7 cellular contexts compared by ENCODE assay signal in the genomic region with DNA sequence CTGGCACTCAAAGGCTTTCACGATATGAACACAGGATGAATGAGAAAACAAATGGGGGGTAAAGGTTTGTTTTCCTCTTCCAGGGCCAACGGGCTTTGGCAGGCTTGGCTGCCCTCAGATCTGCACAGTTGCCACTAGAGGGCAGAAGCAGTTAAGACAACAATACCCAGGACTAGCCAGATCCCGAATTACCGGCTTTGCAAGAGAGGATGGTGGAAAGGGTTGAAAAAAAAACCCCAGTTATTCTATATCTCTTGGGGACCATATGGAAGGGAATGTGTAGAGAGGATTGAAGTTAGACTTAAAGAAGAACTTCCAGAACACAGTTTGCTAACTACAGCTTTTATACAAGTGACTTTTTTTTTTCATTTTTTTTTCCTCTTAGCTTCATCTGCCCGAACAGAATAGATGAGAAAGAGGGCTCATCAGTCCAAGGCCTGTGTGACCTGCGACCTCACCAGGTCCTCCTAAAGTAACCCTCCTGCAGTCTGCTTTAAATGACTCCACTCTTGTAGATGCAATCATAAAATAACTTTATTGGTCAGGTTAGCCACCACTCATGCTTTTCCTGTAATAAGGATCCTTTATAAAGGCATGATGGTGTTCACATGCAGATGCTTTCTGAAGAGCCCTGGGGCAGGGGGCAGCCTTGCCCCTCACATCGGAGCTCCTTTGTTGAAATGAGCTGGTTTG. TPM values are rescaled to one million over a fixed set of nuclear protein-coding genes. Genes with fewer than 3 reads are reported as not detected.
A peak's percentile ranks its signal among the peaks of the same experiment; 100 is the strongest.
DNase-seq lines count a peak whose midpoint lies in the region; ATAC-seq and TF ChIP-seq lines count a peak whose summit lies in the region.

No MANE protein-coding gene starts in this region.

- no peaks in the 10 kb centered on the region for H3K4me1 ChIP-seq in foreskin keratinocyte
- peaks cover 16% of the 10 kb centered on the region for H3K4me1 ChIP-seq in neuron (ENCODE audit: insufficient read depth, low read length)

- DNase-seq in GM13977 (ENCODE audit: low spot score) (peak; percentile 89), MV-4-11 (lab: John Stamatoyannopoulos, UW) (peak; percentile 68), RWPE1 (ENCODE audit: low spot score) (peak; percentile 97), foreskin keratinocyte (peak; percentile 26 to 53)
- peak; percentile 80 for DNase-seq in activated effector memory CD4-positive, alpha-beta T cell treated with anti-CD3 and anti-CD28 coated beads, Interleukin-2, amount 50 U/mL, for 16 hours

- H3K4me3 ChIP-seq in neuron (ENCODE audit: low read length): no peak overlapping the region

- TF ChIP-seq CTCF in GM13977 (IDR thresholded peaks at IDR 0.05; ENCODE audit: extremely low read depth, insufficient read depth, missing control alignments) (peak; percentile 93), RWPE1 (conservative IDR thresholded peaks at IDR 0.05; ENCODE audit: low read depth) (peak; percentile 92), foreskin keratinocyte (conservative IDR thresholded peaks at IDR 0.05) (peak; percentile 94)

- H3K36me3 ChIP-seq in neuron (ENCODE audit: insufficient read depth, low read length): no peaks in the 10 kb centered on the region

- H3K27me3 ChIP-seq in foreskin keratinocyte (peaks cover 37% of the 10 kb centered on the region), neuron (ENCODE audit: insufficient read depth, low read length) (peaks cover 37% of the 10 kb centered on the region)

- in situ Hi-C loops in GM13977 (cut with MboI; ENCODE audit: low pct_unique_long_range_greater_than_20kb, low sequenced_read_pairs, unreplicated experiment): loop anchor here (10.0 kb wide), 1 partner anchor 145 kb away; no protein-coding TSS in a partner anchor

- CTCF ChIA-PET in RWPE1 (lab: Yijun Ruan, JAX): interaction anchor here (0.6 to 15.9 kb wide), 37 partner anchors 8 to 437 kb away, joined by 3 to 291 read pairs (median 4); no protein-coding TSS in a partner anchor

- no peaks in the 10 kb centered on the region for H3K9me3 ChIP-seq in neuron (ENCODE audit: low read length)

- POLR2A ChIA-PET in RWPE1 (lab: Yijun Ruan, JAX; ENCODE audit: low non-redundant PET): no interaction called here

- peak overlapping the region; percentile 22 for H2AFZ ChIP-seq in neuron (ENCODE audit: low read depth, low read length)

- H3K27ac ChIP-seq in RWPE1 (no peak overlapping the region), foreskin keratinocyte (no peak overlapping the region)

- ATAC-seq in foreskin keratinocyte (peak; percentile 57), GM21529 (IDR thresholded peaks at IDR 0.05; ENCODE audit: unreplicated experiment) (no peak)

RNA-seq across cellular contexts. Expression of gene FMOD, which starts 10.7 kb away (rescaled TPM):
- 0.28 and 0.54 TPM in 2 replicates for total RNA-seq in foreskin keratinocyte
- polyA plus RNA-seq in foreskin keratinocyte: 0.35 and 0.60 TPM in 2 replicates

RNA-seq across cellular contexts. Expression of gene BTG2, which starts 34.9 kb away (rescaled TPM):
- 25.5 and 26.5 TPM in 2 replicates for total RNA-seq in foreskin keratinocyte
- 15.0 and 19.0 TPM in 2 replicates for polyA plus RNA-seq in foreskin keratinocyte

Comparison
In these comparisons a context has a peak if more than half of its experiments do, and no peak if none do; other contexts are left out.
1. DNase-seq: peak in every context shown above with its lines; median percentile 97 in RWPE1; 89 in GM13977; 80 in activated effector memory CD4-positive, alpha-beta T cell treated with anti-CD3 and anti-CD28 coated beads, Interleukin-2, amount 50 U/mL, for 16 hours; 68 in MV-4-11; 40 in foreskin keratinocyte.